15 cellular contexts compared by ENCODE assay signal in the genomic region with DNA sequence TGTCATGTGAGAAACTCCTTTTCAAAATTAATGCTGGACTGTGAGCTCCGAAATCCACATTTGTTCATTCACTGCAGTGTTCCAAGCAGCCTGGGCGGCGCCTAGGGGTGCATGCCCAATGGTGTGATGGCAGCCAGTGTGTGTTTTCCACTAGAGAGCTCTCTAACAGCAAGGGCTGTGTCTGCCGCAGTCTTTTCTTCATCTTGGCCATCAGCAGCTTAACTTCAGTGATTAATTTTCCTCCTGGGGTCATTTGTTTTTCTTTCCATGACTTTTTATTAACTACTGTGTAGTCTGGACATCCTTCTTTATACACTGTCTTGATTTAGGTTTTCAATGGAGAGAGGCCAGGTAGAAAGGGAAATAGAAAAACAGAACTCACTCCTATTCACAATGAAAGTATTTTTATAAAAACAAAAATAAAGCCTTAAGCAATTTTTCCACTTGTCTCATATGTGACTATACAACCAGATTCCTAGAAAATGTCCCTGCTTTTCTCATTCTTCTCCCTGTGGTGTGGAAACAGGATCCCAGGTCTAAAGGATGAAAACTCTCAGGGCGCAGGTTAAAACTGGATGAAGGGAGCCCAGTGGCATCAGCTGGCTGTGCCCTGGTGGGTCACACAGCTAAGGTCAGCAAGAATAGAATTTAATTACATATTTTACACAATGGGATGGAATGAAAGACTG.
DNase-seq lines count a peak whose midpoint lies in the region; ATAC-seq and TF ChIP-seq lines count a peak whose summit lies in the region.
"Had no signal": no experiment of that assay in that cellular context is flagged by ENCODE, and none has a peak within 500 bp of the region (broad histone marks: within the 10 kb centered on the region; RNA-seq: fewer than 3 reads in every experiment).

No MANE protein-coding gene starts in this region.

- ATAC-seq in GM19023 (IDR thresholded peaks at IDR 0.05; ENCODE audit: unreplicated experiment), result no peak
- ATAC-seq in HG03097 (IDR thresholded peaks at IDR 0.05; ENCODE audit: low FRiP score, unreplicated experiment), result no peak
- no peak for ATAC-seq in GM18907 (IDR thresholded peaks at IDR 0.05; ENCODE audit: unreplicated experiment)
- ATAC-seq: left lobe of liver had no signal

- H3K27ac Mint-ChIP-seq in chondrocyte (ENCODE audit: unreplicated experiment), result peak overlapping the region; percentile 96
- H3K27ac Mint-ChIP-seq: activated CD4-positive, alpha-beta memory T cell treated with anti-CD3 and anti-CD28 coated beads for 36 hours; CD8-positive, alpha-beta memory T cell; H9 had no signal

- H3K4me1 Mint-ChIP-seq in chondrocyte (ENCODE audit: low read depth), result peaks cover 75% of the 10 kb centered on the region
- H3K4me1 Mint-ChIP-seq: CD8-positive, alpha-beta memory T cell had no signal

- DNase-seq in AG20443 (ENCODE audit: low spot score) (peak; percentile 66), M059J (ENCODE audit: low read depth) (peak; percentile 86), chondrocyte (ENCODE audit: low spot score) (no peak), posterior vena cava (ENCODE audit: low spot score) (peak; percentile 85), iPS-NIHi11 (ENCODE audit: low spot score) (no peak)
- DNase-seq: activated CD4-positive, alpha-beta memory T cell treated with anti-CD3 and anti-CD28 coated beads for 36 hours; activated naive CD4-positive, alpha-beta T cell treated with anti-CD3 and anti-CD28 coated beads, Interleukin-2, amount 50 U/mL, for 16 hours; CD8-positive, alpha-beta memory T cell; H9; NCI-H1930; T-helper 1 cell had no signal

- H3K36me3 Mint-ChIP-seq in chondrocyte (ENCODE audit: low read depth), result peaks cover 4% of the 10 kb centered on the region
- H3K36me3 Mint-ChIP-seq: activated CD4-positive, alpha-beta memory T cell treated with anti-CD3 and anti-CD28 coated beads for 36 hours had no signal

- H3K27me3 Mint-ChIP-seq in chondrocyte (ENCODE audit: low read depth), result no peaks in the 10 kb centered on the region
- H3K27me3 Mint-ChIP-seq: activated CD4-positive, alpha-beta memory T cell treated with anti-CD3 and anti-CD28 coated beads for 36 hours had no signal

- H3K9me3 Mint-ChIP-seq in chondrocyte (ENCODE audit: low read depth), result no peaks in the 10 kb centered on the region
- H3K9me3 Mint-ChIP-seq: H9 had no signal

- no peak overlapping the region for H3K4me3 Mint-ChIP-seq in chondrocyte (ENCODE audit: unreplicated experiment)
- H3K4me3 Mint-ChIP-seq: activated CD4-positive, alpha-beta memory T cell treated with anti-CD3 and anti-CD28 coated beads for 36 hours; CD8-positive, alpha-beta memory T cell; H9 had no signal

- intact Hi-C loops in posterior vena cava (cut with DNase I), result no loop called here

- TF ChIP-seq CTCF in chondrocyte (IDR thresholded peaks at IDR 0.05), result peak; percentile 69

Comparison
In these comparisons a context has a peak if more than half of its experiments do, and no peak if none do; other contexts are left out.
1. DNase-seq: peak in AG20443 (single experiment), M059J (single experiment) and posterior vena cava (single experiment); none in chondrocyte (single experiment) and iPS-NIHi11 (single experiment).